22 cellular contexts compared by ENCODE assay signal in genomic region chr20:9260027-9260426, GRCh38.
"Had no signal": no experiment of that assay in that cellular context is flagged by ENCODE, and none has a peak within 500 bp of the region (broad histone marks: within the 10 kb centered on the region; RNA-seq: fewer than 3 reads in every experiment).

No MANE protein-coding gene starts in this region.

- H3K27me3 ChIP-seq: dorsolateral prefrontal cortex, esophagus muscularis mucosa, foreskin keratinocyte, gastroesophageal sphincter, heart left ventricle, hepatocyte, left lung had no signal

- FAIRE-seq: endothelial cell of umbilical vein, keratinocyte had no signal

- ATAC-seq: foreskin keratinocyte, gastroesophageal sphincter, heart left ventricle, left cardiac atrium, left lung, left ventricle myocardium superior, lower lobe of right lung, mucosa of descending colon had no signal

- H2AFZ ChIP-seq: hepatocyte had no signal

- H3K36me3 Mint-ChIP-seq: immature natural killer cell, mesothelial cell of epicardium, naive B cell had no signal

- H3K4me3 Mint-ChIP-seq: immature natural killer cell, mesothelial cell of epicardium, naive B cell had no signal

- H3K4me1 ChIP-seq: foreskin keratinocyte had no signal

- H3K27ac ChIP-seq: coronary artery, dorsolateral prefrontal cortex, esophagus muscularis mucosa, foreskin keratinocyte, gastroesophageal sphincter, hepatocyte, left lung, lower lobe of right lung had no signal

- H3K4me1 Mint-ChIP-seq: immature natural killer cell, naive B cell had no signal

- H3K9me3 ChIP-seq: esophagus muscularis mucosa, gastroesophageal sphincter, heart left ventricle, left lung, lower lobe of right lung, mucosa of descending colon had no signal

- H3K27ac Mint-ChIP-seq: immature natural killer cell, mesothelial cell of epicardium, naive B cell had no signal

- H3K36me3 ChIP-seq: esophagus muscularis mucosa, gastroesophageal sphincter, heart left ventricle, left lung, lower lobe of right lung had no signal

- H3K4me3 ChIP-seq: coronary artery, dorsolateral prefrontal cortex, esophagus muscularis mucosa, gastroesophageal sphincter, heart left ventricle, hepatocyte, left lung, lower lobe of right lung, mucosa of descending colon had no signal

- DNase-seq: dermis blood vessel endothelial cell; dorsolateral prefrontal cortex; effector CD4-positive, alpha-beta T cell; effector memory CD4-positive, alpha-beta T cell; foreskin keratinocyte; heart left ventricle; hypothalamus; immature natural killer cell; left cardiac atrium; left lung; left ventricle myocardium superior; lower lobe of right lung; mesenchymal stem cell; mucosa of descending colon; naive B cell had no signal

- H3K9me3 Mint-ChIP-seq: mesothelial cell of epicardium, naive B cell had no signal

- H3K4me2 ChIP-seq: hepatocyte had no signal

- H3K79me2 ChIP-seq: hepatocyte had no signal

- H3K27me3 Mint-ChIP-seq: naive B cell had no signal
